8 cellular contexts compared by ENCODE assay signal in genomic region chr15:101258238-101259144, GRCh38. TPM values are rescaled to one million over a fixed set of nuclear protein-coding genes. Genes with fewer than 3 reads are reported as not detected.
DNase-seq lines count a peak whose midpoint lies in the region; ATAC-seq and TF ChIP-seq lines count a peak whose summit lies in the region.

No MANE protein-coding gene starts in this region.

- CTCF ChIA-PET in PC-9 (lab: Charles Lee) = no interaction called here

- H3F3A ChIP-seq in PC-9 (ENCODE audit: insufficient read depth, low read depth) = no peaks in the 10 kb centered on the region

- intact Hi-C loops in PC-9 (cut with micrococcal nuclease; ENCODE audit: unreplicated experiment) = loop anchor here (1.0 to 10.0 kb wide), 4 partner anchors 169 to 631 kb away; partner anchors contain the start of gene LRRK1
- intact Hi-C loops in heart left ventricle (cut with DNase I) = loop anchor here (1.0 to 10.0 kb wide), 12 partner anchors 94 to 634 kb away; partner anchors contain the start of gene LRRK1 (in 1 of the 10)

- peaks cover 3% of the 10 kb centered on the region for H3K27me3 Mint-ChIP-seq in activated naive CD8-positive, alpha-beta T cell treated with anti-CD3 and anti-CD28 coated beads, Interleukin-2, amount 50 U/mL, for 24 hours

- H3K27me3 ChIP-seq in PC-9 (ENCODE audit: insufficient read depth, low read depth) = peaks cover 11% of the 10 kb centered on the region
- H3K27me3 ChIP-seq in heart left ventricle = no peaks in the 10 kb centered on the region

- peaks cover 20% of the 10 kb centered on the region for H3K4me1 Mint-ChIP-seq in activated naive CD8-positive, alpha-beta T cell treated with anti-CD3 and anti-CD28 coated beads, Interleukin-2, amount 50 U/mL, for 24 hours

- H2AFZ ChIP-seq in PC-9 = no peak overlapping the region

- H3K79me2 ChIP-seq in PC-9 (ENCODE audit: low read depth) = no peaks in the 10 kb centered on the region

- WGBS in heart left ventricle, 4 donors = 25 to 41% (median 34%) methylated on average over 9 to 11 of the region's 11 CpGs

- no peaks in the 10 kb centered on the region; the same call in 1 of the 2 replicates for H4K20me1 ChIP-seq in PC-9 (ENCODE audit: insufficient read depth)

- POLR2A ChIA-PET in PC-9 (lab: Charles Lee; ENCODE audit: unreplicated experiment) = interaction anchor here (0.6 kb wide), 1 partner anchor 12 kb away, joined by 6 read pairs; no protein-coding TSS in a partner anchor

- H3K36me3 ChIP-seq in PC-9 (ENCODE audit: low read depth) (no peaks in the 10 kb centered on the region), heart left ventricle (no peaks in the 10 kb centered on the region)

- TF ChIP-seq POLR2A in heart left ventricle (IDR thresholded peaks at IDR 0.05) = no peak

- H3K9me3 ChIP-seq in PC-9 (ENCODE audit: insufficient read depth, low read depth) (no peaks in the 10 kb centered on the region; the same call in 1 of the 2 replicates), heart left ventricle (no peaks in the 10 kb centered on the region)

- no peaks in the 10 kb centered on the region for H3K4me1 ChIP-seq in PC-9 (replicated peaks; ENCODE audit: insufficient read depth)
- H3K4me1 ChIP-seq in heart left ventricle = peaks cover 0 to 23% (median 10%) of the 10 kb centered on the region in 12 donors

- ATAC-seq in activated naive CD8-positive, alpha-beta T cell treated with anti-CD3 and anti-CD28 coated beads, Interleukin-2, amount 50 U/mL, for 24 hours = no peak
- ATAC-seq in heart left ventricle (peak in 3 of 4 donors; percentile 51 to 66 (median 61)), GM19452 (IDR thresholded peaks at IDR 0.05; ENCODE audit: unreplicated experiment) (no peak)

- TF ChIP-seq CTCF in PC-9 (conservative IDR thresholded peaks at IDR 0.05) (peak; percentile 88), heart left ventricle (IDR thresholded peaks at IDR 0.05) (peak; percentile 67 to 94 (median 88))

- no peak overlapping the region for H3K27ac ChIP-seq in PC-9
- no peak overlapping the region for H3K27ac ChIP-seq in heart left ventricle

- H3K9me2 ChIP-seq in PC-9 (ENCODE audit: insufficient read depth) = no peaks in the 10 kb centered on the region

- H3K4me3 ChIP-seq in PC-9 (no peak overlapping the region), heart left ventricle (no peak overlapping the region)

- H3K36me3 Mint-ChIP-seq in activated naive CD8-positive, alpha-beta T cell treated with anti-CD3 and anti-CD28 coated beads, Interleukin-2, amount 50 U/mL, for 24 hours (ENCODE audit: low read depth) = no peaks in the 10 kb centered on the region

- H3K4me2 ChIP-seq in PC-9 = no peak overlapping the region

- BruUV-seq in PC-9 (replicated peaks; lab: Mats Ljungman, UMichigan) = no TSS peak

- H3K27ac Mint-ChIP-seq in activated naive CD8-positive, alpha-beta T cell treated with anti-CD3 and anti-CD28 coated beads, Interleukin-2, amount 50 U/mL, for 24 hours = no peak overlapping the region

- DNase-seq in activated T-cell treated with anti-CD3 and anti-CD28 coated beads for 1 hour (ENCODE audit: low read depth) (peak; percentile 47), HUDEP-2 (lab: John Stamatoyannopoulos, UW; ENCODE audit: unreplicated experiment in 76 of 76) (peak in 46 of 76 experiments; percentile 5 to 62 (median 28)), PC-9 (peak in 1 of 2 experiments; percentile 48), heart left ventricle (peak in 3 of 5 donors; percentile 57 to 69 (median 68)), renal cortical epithelial cell (ENCODE audit: low read depth) (peak; percentile 69)
- DNase-seq in activated T-cell treated with anti-CD3 and anti-CD28 coated beads, Interleukin-2, amount 50 U/mL, for 1 hour = no peak
- peak; percentile 54 for DNase-seq in activated naive CD8-positive, alpha-beta T cell treated with anti-CD3 and anti-CD28 coated beads, Interleukin-2, amount 50 U/mL, for 24 hours

- no peaks in the 10 kb centered on the region for H3K9me3 Mint-ChIP-seq in activated naive CD8-positive, alpha-beta T cell treated with anti-CD3 and anti-CD28 coated beads, Interleukin-2, amount 50 U/mL, for 24 hours

- no peak overlapping the region for H3K4me3 Mint-ChIP-seq in activated naive CD8-positive, alpha-beta T cell treated with anti-CD3 and anti-CD28 coated beads, Interleukin-2, amount 50 U/mL, for 24 hours

RNA-seq across cellular contexts. Expression of gene CHSY1, which starts 6.6 kb away (rescaled TPM):
- total RNA-seq in PC-9 (2021) (10.3 and 10.7 TPM in 2 replicates), heart left ventricle (10 to 100 TPM in 7 of 9 donors, 1 to 10 TPM in 2; 8.7 to 41.3 (median 11.1) TPM), renal cortical epithelial cell (23.8 and 36.1 TPM in 2 replicates)
- polyA plus RNA-seq in heart left ventricle = 1 to 10 TPM; 5.6 to 8.7 TPM

RNA-seq across cellular contexts. Expression of gene SELENOS, which starts 18.8 kb away (rescaled TPM):
- total RNA-seq in PC-9 (2021) (20.8 and 28.6 TPM in 2 replicates), heart left ventricle (10 to 100 TPM; 38.7 to 72.4 (median 47.5) TPM), renal cortical epithelial cell (56.2 and 75.4 TPM in 2 replicates)
- 100 to 1,000 TPM in 1 of 2 donors, 10 to 100 TPM in 1; 52.5 to 209 TPM for polyA plus RNA-seq in heart left ventricle

RNA-seq across cellular contexts. Expression of gene SNRPA1, which starts 36.6 kb away (rescaled TPM):
- total RNA-seq in PC-9 (2021) (71.6 and 95.0 TPM in 2 replicates), heart left ventricle (10 to 100 TPM; 17.6 to 44.3 (median 28.6) TPM), renal cortical epithelial cell (12.7 and 23.2 TPM in 2 replicates)
- polyA plus RNA-seq in heart left ventricle = 10 to 100 TPM; 30.2 to 57.8 TPM

Comparison
In these comparisons a context has a peak if more than half of its experiments do, and no peak if none do; other contexts are left out.
1. ATAC-seq: peak in heart left ventricle (3 of 4); none in activated naive CD8-positive, alpha-beta T cell treated with anti-CD3 and anti-CD28 coated beads, Interleukin-2, amount 50 U/mL, for 24 hours (single experiment) and GM19452 (single experiment).